Comparison of ENCODE assay signal across 8 cellular contexts in genomic region chr10:13074562-13075451, GRCh38. TPM values are rescaled to one million over a fixed set of nuclear protein-coding genes. Genes with fewer than 3 reads are reported as not detected.
DNase-seq lines count a peak whose midpoint lies in the region; ATAC-seq and TF ChIP-seq lines count a peak whose summit lies in the region.

No MANE protein-coding gene starts in this region.

- intact Hi-C loops in prostate gland (cut with DNase I), result loop anchor here (5.0 to 10.0 kb wide), 2 partner anchors 358 to 810 kb away; no protein-coding TSS in a partner anchor

- H3K27ac ChIP-seq in RWPE2 (ENCODE audit: poor library complexity, severe bottlenecking) (no peak overlapping the region), cardiac muscle cell (no peak overlapping the region), prostate gland (no peak overlapping the region)

- H3K4me3 ChIP-seq in RWPE2 (ENCODE audit: severe bottlenecking) (no peak overlapping the region), cardiac muscle cell (no peak overlapping the region), prostate gland (no peak overlapping the region)

- H3K4me1 ChIP-seq in RWPE2 (ENCODE audit: insufficient read depth, poor library complexity, severe bottlenecking) (no peaks in the 10 kb centered on the region), cardiac muscle cell (ENCODE audit: low read depth) (no peaks in the 10 kb centered on the region), prostate gland (replicated peaks) (no peaks in the 10 kb centered on the region)

- peaks cover 9 to 10% of the 10 kb centered on the region in 2 donors for H3K9me3 Mint-ChIP-seq in activated naive CD4-positive, alpha-beta T cell treated with anti-CD3 and anti-CD28 coated beads, Interleukin-2, amount 50 U/mL, for 72 hours

- H3K9me3 ChIP-seq in RWPE2 (ENCODE audit: severe bottlenecking), result no peaks in the 10 kb centered on the region
- H3K9me3 ChIP-seq in cardiac muscle cell (ENCODE audit: low read depth), result no peaks in the 10 kb centered on the region
- H3K9me3 ChIP-seq in prostate gland, result no peaks in the 10 kb centered on the region

- peak; percentile 96 for ATAC-seq in RWPE2 (ENCODE audit: low read depth)
- ATAC-seq in activated naive CD4-positive, alpha-beta T cell treated with anti-CD3 and anti-CD28 coated beads, Interleukin-2, amount 50 U/mL, for 72 hours, result peak; percentile 73 to 81
- ATAC-seq in HG02870 (IDR thresholded peaks at IDR 0.05; ENCODE audit: unreplicated experiment), result no peak
- ATAC-seq in HG03108 (IDR thresholded peaks at IDR 0.05; ENCODE audit: unreplicated experiment), result no peak

- no peak overlapping the region for H3K27ac Mint-ChIP-seq in activated naive CD4-positive, alpha-beta T cell treated with anti-CD3 and anti-CD28 coated beads, Interleukin-2, amount 50 U/mL, for 72 hours

- no peaks in the 10 kb centered on the region for H3K27me3 ChIP-seq in RWPE2 (ENCODE audit: insufficient read depth, poor library complexity, severe bottlenecking)
- H3K27me3 ChIP-seq in cardiac muscle cell, result no peaks in the 10 kb centered on the region
- no peaks in the 10 kb centered on the region for H3K27me3 ChIP-seq in prostate gland (replicated peaks; ENCODE audit: insufficient read depth)

- peak; percentile 74 for DNase-seq in ELR (ENCODE audit: low read depth)
- peak; percentile 44 for DNase-seq in LHCN-M2 (ENCODE audit: low read depth)
- DNase-seq in RWPE2 (ENCODE audit: low spot score), result no peak
- DNase-seq in activated naive CD4-positive, alpha-beta T cell treated with anti-CD3 and anti-CD28 coated beads, Interleukin-2, amount 50 U/mL, for 72 hours (ENCODE audit: low spot score in 2 of 2), result peak in 1 of 2 donors; percentile 73
- DNase-seq in cardiac muscle cell (ENCODE audit: low read depth in 1 of 2, low spot score in 1 of 2), result peak; percentile 71 to 83
- DNase-seq in prostate gland (ENCODE audit: low spot score), result peak; percentile 63

- H3K36me3 ChIP-seq in RWPE2 (ENCODE audit: low read depth), result no peaks in the 10 kb centered on the region
- H3K36me3 ChIP-seq in cardiac muscle cell, result no peaks in the 10 kb centered on the region
- no peaks in the 10 kb centered on the region for H3K36me3 ChIP-seq in prostate gland

- TF ChIP-seq CTCF in RWPE2 (IDR thresholded peaks at IDR 0.05; ENCODE audit: poor library complexity, severe bottlenecking) (peak; percentile 95), cardiac muscle cell (IDR thresholded peaks at IDR 0.05; ENCODE audit: low read depth, low read length) (peak; percentile 89), prostate gland (IDR thresholded peaks at IDR 0.05) (peak; percentile 71 to 76 (median 74))

- 18% methylated on average over 18 of the region's 18 CpGs for WGBS in prostate gland

- H3K36me3 Mint-ChIP-seq in activated naive CD4-positive, alpha-beta T cell treated with anti-CD3 and anti-CD28 coated beads, Interleukin-2, amount 50 U/mL, for 72 hours, result peaks cover 9 to 17% of the 10 kb centered on the region in 2 donors

- TF ChIP-seq POLR2A in prostate gland (IDR thresholded peaks at IDR 0.05), result no peak

RNA-seq across cellular contexts. Expression of gene OPTN, which starts 25.2 kb away (rescaled TPM):
- 41.9 and 45.1 TPM in 2 replicates for total RNA-seq in LHCN-M2 (2014; rRNA removed)
- 133 TPM for polyA plus RNA-seq in LHCN-M2 (2012)
- 10 to 100 TPM; 47.8 to 66.5 TPM for total RNA-seq in activated naive CD4-positive, alpha-beta T cell treated with anti-CD3 and anti-CD28 coated beads, Interleukin-2, amount 50 U/mL, for 72 hours
- 9.8 and 12.4 TPM in 2 replicates for total RNA-seq in cardiac muscle cell
- 16.8 and 21.3 TPM in 2 replicates for polyA plus RNA-seq in cardiac muscle cell
- 10 to 100 TPM; 19.2 to 69.9 TPM for total RNA-seq in prostate gland

Comparison
In these comparisons a context has a peak if more than half of its experiments do, and no peak if none do; other contexts are left out.
1. ATAC-seq: peak in RWPE2 (single experiment) and activated naive CD4-positive, alpha-beta T cell treated with anti-CD3 and anti-CD28 coated beads, Interleukin-2, amount 50 U/mL, for 72 hours (2 of 2); none in HG02870 (single experiment) and HG03108 (single experiment).
2. Peak in every context shown above with its lines, with median percentiles within 50 percentile points of each other: CTCF ChIP-seq.